ENCODE assay signal across 34 cellular contexts in genomic region chr12:7361271-7361670, GRCh38. TPM values are rescaled to one million over a fixed set of nuclear protein-coding genes. Genes with fewer than 3 reads are reported as not detected.
"Had no signal": no experiment of that assay in that cellular context is flagged by ENCODE, and none has a peak within 500 bp of the region (broad histone marks: within the 10 kb centered on the region; RNA-seq: fewer than 3 reads in every experiment).

No MANE protein-coding gene starts in this region.

- H3K4me3 Mint-ChIP-seq: activated CD4-positive, alpha-beta memory T cell treated with anti-CD3 and anti-CD28 coated beads for 36 hours; activated CD4-positive, alpha-beta T cell treated with anti-CD3 and anti-CD28 coated beads for 36 hours; activated CD4-positive, alpha-beta T cell treated with anti-CD3 and anti-CD28 coated beads, Interleukin-2, amount 10 ng/mL, durations not matched to agents 24 days and 14 days; activated naive CD8-positive, alpha-beta T cell treated with anti-CD3 and anti-CD28 coated beads for 36 hours; activated naive CD8-positive, alpha-beta T cell treated with anti-CD3 and anti-CD28 coated beads, Interleukin-2, amount 50 U/mL, for 24 hours; activated T-cell treated with anti-CD3 and anti-CD28 coated beads, Interleukin-2, amount 50 U/mL, for 24 hours; activated T-cell treated with anti-CD3 and anti-CD28 coated beads, Interleukin-2, amount 50 U/mL, for 72 hours; effector memory CD8-positive, alpha-beta T cell; T-helper 2 cell treated with Interferon-gamma antibody and Interleukin-4, amounts not matched to agents 5 μg/mL and 100 μg/mL, for 36 hours had no signal

- H3K36me3 ChIP-seq: adrenal gland, esophagus muscularis mucosa, gastrocnemius medialis had no signal

- H3K4me3 ChIP-seq: adrenal gland, body of pancreas, esophagus muscularis mucosa, gastrocnemius medialis, heart left ventricle had no signal

- DNase-seq: activated CD4-positive, alpha-beta memory T cell treated with anti-CD3 and anti-CD28 coated beads for 36 hours; activated CD4-positive, alpha-beta T cell treated with anti-CD3 and anti-CD28 coated beads for 36 hours; activated CD4-positive, alpha-beta T cell treated with anti-CD3 and anti-CD28 coated beads, Interleukin-2, amount 10 ng/mL, durations not matched to agents 24 days and 14 days; activated CD4-positive, CD25-positive, alpha-beta regulatory T cell; activated CD4-positive, CD25-positive, alpha-beta regulatory T cell treated with anti-CD3 and anti-CD28 coated beads, Interleukin-2, amount 50 U/mL, for 72 hours; activated CD8-positive, alpha-beta memory T cell treated with anti-CD3 and anti-CD28 coated beads, Interleukin-2, amount 50 U/mL, for 48 hours; activated effector memory CD4-positive, alpha-beta T cell treated with Interleukin-2 at 50 U/mL for 16 hours; activated gamma-delta T cell treated with Interleukin-2 at 50 U/mL for 16 hours; activated naive CD4-positive, alpha-beta T cell treated with anti-CD3 and anti-CD28 coated beads, Interleukin-2, amount 50 U/mL, for 16 hours; activated naive CD4-positive, alpha-beta T cell treated with Interleukin-2 at 50 U/mL for 16 hours; activated naive CD8-positive, alpha-beta T cell treated with anti-CD3 and anti-CD28 coated beads for 36 hours; activated naive CD8-positive, alpha-beta T cell treated with anti-CD3 and anti-CD28 coated beads, Interleukin-2, amount 50 U/mL, for 24 hours; activated T-cell treated with anti-CD3 and anti-CD28 coated beads for 4 hours; activated T-cell treated with anti-CD3 and anti-CD28 coated beads, Interleukin-2, amount 50 U/mL, for 24 hours; activated T-cell treated with anti-CD3 and anti-CD28 coated beads, Interleukin-2, amount 50 U/mL, for 72 hours; adrenal gland; amygdala; aorta; body of pancreas; caudate nucleus; cortex of kidney; dermis blood vessel endothelial cell; effector CD4-positive, alpha-beta T cell; effector memory CD8-positive, alpha-beta T cell; erythroblast; foreskin keratinocyte; gastrocnemius medialis; glutamatergic neuron; heart left ventricle; hypothalamus; T1000 had no signal

- H3K27me3 ChIP-seq: adrenal gland, body of pancreas, esophagus muscularis mucosa, gastrocnemius medialis, heart left ventricle had no signal

- H3K27ac Mint-ChIP-seq: activated CD4-positive, alpha-beta memory T cell treated with anti-CD3 and anti-CD28 coated beads for 36 hours; activated CD4-positive, alpha-beta T cell treated with anti-CD3 and anti-CD28 coated beads for 36 hours; activated CD4-positive, alpha-beta T cell treated with anti-CD3 and anti-CD28 coated beads, Interleukin-2, amount 10 ng/mL, durations not matched to agents 24 days and 14 days; activated naive CD8-positive, alpha-beta T cell treated with anti-CD3 and anti-CD28 coated beads for 36 hours; activated naive CD8-positive, alpha-beta T cell treated with anti-CD3 and anti-CD28 coated beads, Interleukin-2, amount 50 U/mL, for 24 hours; activated T-cell treated with anti-CD3 and anti-CD28 coated beads, Interleukin-2, amount 50 U/mL, for 24 hours; activated T-cell treated with anti-CD3 and anti-CD28 coated beads, Interleukin-2, amount 50 U/mL, for 72 hours; effector memory CD8-positive, alpha-beta T cell; T-helper 2 cell treated with Interferon-gamma antibody and Interleukin-4, amounts not matched to agents 5 μg/mL and 100 μg/mL, for 36 hours had no signal

- H3K27me3 Mint-ChIP-seq: activated CD4-positive, alpha-beta memory T cell treated with anti-CD3 and anti-CD28 coated beads for 36 hours; activated naive CD8-positive, alpha-beta T cell treated with anti-CD3 and anti-CD28 coated beads for 36 hours had no signal

- H3K4me1 ChIP-seq: adrenal gland, body of pancreas, esophagus muscularis mucosa, gastrocnemius medialis, heart left ventricle had no signal

- H3K9me3 Mint-ChIP-seq: activated CD4-positive, alpha-beta memory T cell treated with anti-CD3 and anti-CD28 coated beads for 36 hours; activated CD4-positive, alpha-beta T cell treated with anti-CD3 and anti-CD28 coated beads, Interleukin-2, amount 10 ng/mL, durations not matched to agents 24 days and 14 days; activated naive CD8-positive, alpha-beta T cell treated with anti-CD3 and anti-CD28 coated beads for 36 hours; activated naive CD8-positive, alpha-beta T cell treated with anti-CD3 and anti-CD28 coated beads, Interleukin-2, amount 50 U/mL, for 24 hours; activated T-cell treated with anti-CD3 and anti-CD28 coated beads, Interleukin-2, amount 50 U/mL, for 24 hours; effector memory CD8-positive, alpha-beta T cell; T-helper 2 cell treated with Interferon-gamma antibody and Interleukin-4, amounts not matched to agents 5 μg/mL and 100 μg/mL, for 36 hours had no signal

- H3K9me3 ChIP-seq: body of pancreas, esophagus muscularis mucosa had no signal

- H3K36me3 Mint-ChIP-seq: activated CD4-positive, alpha-beta memory T cell treated with anti-CD3 and anti-CD28 coated beads for 36 hours; activated naive CD8-positive, alpha-beta T cell treated with anti-CD3 and anti-CD28 coated beads for 36 hours had no signal

- H3K27ac ChIP-seq: adrenal gland, body of pancreas, esophagus muscularis mucosa, foreskin keratinocyte, gastrocnemius medialis, heart left ventricle had no signal

- ATAC-seq: activated CD4-positive, alpha-beta T cell treated with anti-CD3 and anti-CD28 coated beads for 36 hours; activated naive CD8-positive, alpha-beta T cell treated with anti-CD3 and anti-CD28 coated beads, Interleukin-2, amount 50 U/mL, for 24 hours; activated T-cell treated with anti-CD3 and anti-CD28 coated beads, Interleukin-2, amount 50 U/mL, for 72 hours; body of pancreas; effector memory CD8-positive, alpha-beta T cell; foreskin keratinocyte; gastrocnemius medialis; heart left ventricle had no signal

- H3K4me1 Mint-ChIP-seq: activated CD4-positive, alpha-beta T cell treated with anti-CD3 and anti-CD28 coated beads for 36 hours; activated CD4-positive, alpha-beta T cell treated with anti-CD3 and anti-CD28 coated beads, Interleukin-2, amount 10 ng/mL, durations not matched to agents 24 days and 14 days; activated naive CD8-positive, alpha-beta T cell treated with anti-CD3 and anti-CD28 coated beads for 36 hours; activated naive CD8-positive, alpha-beta T cell treated with anti-CD3 and anti-CD28 coated beads, Interleukin-2, amount 50 U/mL, for 24 hours had no signal

RNA-seq across cellular contexts. Expression of gene ACSM4, which starts 57.4 kb away (rescaled TPM):
- total RNA-seq: activated CD4-positive, alpha-beta memory T cell treated with anti-CD3 and anti-CD28 coated beads for 36 hours; activated CD4-positive, alpha-beta T cell treated with anti-CD3 and anti-CD28 coated beads for 36 hours; activated CD4-positive, alpha-beta T cell treated with anti-CD3 and anti-CD28 coated beads, Interleukin-2, amount 10 ng/mL, durations not matched to agents 24 days and 14 days; activated naive CD8-positive, alpha-beta T cell treated with anti-CD3 and anti-CD28 coated beads for 36 hours; activated T-cell treated with anti-CD3 and anti-CD28 coated beads, Interleukin-2, amount 50 U/mL, for 72 hours; adrenal gland; aorta; body of pancreas; chondrocyte; dermis blood vessel endothelial cell; esophagus muscularis mucosa; foreskin keratinocyte; gastrocnemius medialis; heart left ventricle had no signal
- polyA plus RNA-seq: adrenal gland, aorta, foreskin keratinocyte, heart left ventricle had no signal
